10 cellular contexts compared by ENCODE assay signal in the genomic region with DNA sequence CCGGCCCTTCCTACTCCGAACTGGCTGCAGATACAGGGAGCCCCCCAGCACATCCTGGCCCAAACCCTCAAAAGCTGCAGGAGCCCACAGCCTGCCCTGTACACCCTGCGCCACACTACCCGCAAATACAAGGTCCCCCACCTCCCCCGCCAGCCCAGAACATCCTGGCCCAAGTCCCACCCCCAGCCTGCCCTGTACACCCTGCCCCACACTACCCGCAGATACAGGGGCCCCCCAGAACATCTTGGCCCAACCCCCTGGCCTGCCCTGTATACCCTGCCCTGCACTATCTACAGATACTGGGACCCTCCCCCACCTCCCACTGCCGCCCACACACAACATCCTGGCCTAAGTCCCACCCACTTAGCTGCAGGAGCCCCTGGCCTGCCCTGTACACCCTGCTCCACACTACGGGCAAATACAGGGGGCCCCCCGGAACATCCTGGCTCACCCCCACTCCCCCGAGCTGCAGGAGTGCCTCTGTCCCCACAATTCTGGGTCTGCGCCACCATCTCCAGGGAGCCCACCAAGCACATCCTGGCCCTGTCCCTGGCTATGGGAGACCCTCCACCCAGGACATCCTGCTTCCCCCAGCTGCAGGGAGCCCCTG. TPM values are rescaled to one million over a fixed set of nuclear protein-coding genes. Genes with fewer than 3 reads are reported as not detected.
DNase-seq lines count a peak whose midpoint lies in the region; ATAC-seq and TF ChIP-seq lines count a peak whose summit lies in the region.
"Had no signal": no experiment of that assay in that cellular context is flagged by ENCODE, and none has a peak within 500 bp of the region (broad histone marks: within the 10 kb centered on the region; RNA-seq: fewer than 3 reads in every experiment).

No MANE protein-coding gene starts in this region.

- DNase-seq in CD8-positive, alpha-beta T cell: peak in 4 of 7 experiments; percentile 3 to 36 (median 15)
- DNase-seq in cardiac septum (ENCODE audit: low spot score): peak; percentile 60
- DNase-seq in neuronal stem cell (ENCODE audit: low spot score): no peak
- DNase-seq in stimulated activated CD4-positive, alpha-beta T cell treated with anti-CD3 and anti-CD28 coated beads, Interleukin-12 subunit alpha, Interleukin-12 subunit beta, amount 100 ng/mL, for 4 hours: no peak
- no peak for DNase-seq in NCI-H128 (lab: John Stamatoyannopoulos, UW; ENCODE audit: unreplicated experiment)
- DNase-seq in DMS79 (lab: John Stamatoyannopoulos, UW): no peak
- no peak for DNase-seq in HEK293T (ENCODE audit: extremely low spot score)

- H3K4me1 Mint-ChIP-seq in CD8-positive, alpha-beta T cell (ENCODE audit: low read depth): peaks cover 37% of the 10 kb centered on the region

- WGBS in neuronal stem cell (ENCODE audit: extremely low coverage in 2 of 2, insufficient read length in 2 of 2, insufficient replicate concordance in 1 of 2), 2 donors: no CpG with 5 or more reads among the region's 11 CpGs

- TF ChIP-seq CTCF in CD8-positive, alpha-beta T cell (IDR thresholded peaks at IDR 0.05): no peak
- no peak for TF ChIP-seq CTCF in OCI-LY3 (IDR thresholded peaks at IDR 0.05; ENCODE audit: low read depth, low read length)

- H2AFZ ChIP-seq in OCI-LY3 (ENCODE audit: low read depth, low read length) (no peak overlapping the region), neuronal stem cell (ENCODE audit: low read length) (no peak overlapping the region)

- POLR2A ChIA-PET in CD8-positive, alpha-beta T cell (lab: Charles Lee): no interaction called here
- POLR2A ChIA-PET in HEK293T (lab: Yijun Ruan, JAX): interaction anchor here (1.5 kb wide), 1 partner anchor 8 kb away, joined by 5 read pairs; a partner anchor contains a TSS

- H3K18ac ChIP-seq in neuronal stem cell (ENCODE audit: low read length): peak overlapping the region; percentile 78

- H3K27ac ChIP-seq in CD8-positive, alpha-beta T cell (ENCODE audit: low read depth, low read length): no peak overlapping the region
- H3K27ac ChIP-seq in OCI-LY3 (ENCODE audit: low read length): no peak overlapping the region
- H3K27ac ChIP-seq in neuronal stem cell (replicated peaks; ENCODE audit: low read length): no peak overlapping the region
- H3K27ac ChIP-seq: breast epithelium had no signal

- intact Hi-C loops in CD8-positive, alpha-beta T cell (cut with DNase I, micrococcal nuclease): no loop called here
- intact Hi-C loops in cardiac septum (cut with DNase I): no loop called here

- no peaks in the 10 kb centered on the region for H3K9me3 ChIP-seq in CD8-positive, alpha-beta T cell (ENCODE audit: low read length)
- H3K9me3 ChIP-seq in OCI-LY3 (ENCODE audit: insufficient read depth, low read length): no peaks in the 10 kb centered on the region
- H3K9me3 ChIP-seq in neuronal stem cell (replicated peaks in 1 of 2; ENCODE audit: control insufficient read depth in 2 of 2, insufficient read depth in 1 of 2, low read depth in 1 of 2, low read length in 2 of 2): peaks cover 0 to 2% of the 10 kb centered on the region in 2 donors
- H3K9me3 ChIP-seq: breast epithelium had no signal

- no peaks in the 10 kb centered on the region for H3K36me3 ChIP-seq in CD8-positive, alpha-beta T cell (ENCODE audit: insufficient read depth, low read length)
- H3K36me3 ChIP-seq in OCI-LY3 (replicated peaks; ENCODE audit: low read depth, low read length): peaks cover 61% of the 10 kb centered on the region
- peaks cover 23 to 79% of the 10 kb centered on the region in 2 donors for H3K36me3 ChIP-seq in neuronal stem cell (replicated peaks in 1 of 2; ENCODE audit: control insufficient read depth in 2 of 2, insufficient read depth in 2 of 2, low read length in 2 of 2)
- H3K36me3 ChIP-seq: breast epithelium had no signal

- peaks cover 42% of the 10 kb centered on the region for H3K79me1 ChIP-seq in neuronal stem cell (ENCODE audit: low read depth, low read length)

- peak overlapping the region; percentile 32 for H2AK5ac ChIP-seq in neuronal stem cell (ENCODE audit: low read depth, low read length)

- no peaks in the 10 kb centered on the region for H3K27me3 Mint-ChIP-seq in CD8-positive, alpha-beta T cell (ENCODE audit: low read depth)
- H3K27me3 Mint-ChIP-seq: IgD-negative memory B cell had no signal

- peaks cover 50% of the 10 kb centered on the region for H3K4me1 ChIP-seq in CD8-positive, alpha-beta T cell (ENCODE audit: insufficient read depth, low read length)
- H3K4me1 ChIP-seq in OCI-LY3 (ENCODE audit: low read length) (peaks cover 61% of the 10 kb centered on the region), neuronal stem cell (ENCODE audit: control insufficient read depth in 2 of 2, insufficient read depth in 1 of 2, low read depth in 1 of 2, low read length in 2 of 2) (peaks cover 23 to 26% of the 10 kb centered on the region in 2 donors)
- H3K4me1 ChIP-seq: breast epithelium had no signal

- H3K9me3 Mint-ChIP-seq in CD8-positive, alpha-beta T cell: no peaks in the 10 kb centered on the region
- H3K9me3 Mint-ChIP-seq: IgD-negative memory B cell had no signal

- peak overlapping the region; percentile 17 for H3K4me2 ChIP-seq in OCI-LY3 (ENCODE audit: low read length)
- peak overlapping the region; percentile 24 for H3K4me2 ChIP-seq in neuronal stem cell (ENCODE audit: insufficient read depth, low read length, poor library complexity, severe bottlenecking)

- no peaks in the 10 kb centered on the region for H3K27me3 ChIP-seq in CD8-positive, alpha-beta T cell (ENCODE audit: insufficient read depth, low read length)
- H3K27me3 ChIP-seq in OCI-LY3 (ENCODE audit: low read depth, low read length) (no peaks in the 10 kb centered on the region), neuronal stem cell (ENCODE audit: control insufficient read depth in 3 of 3, insufficient read depth in 3 of 3, low read depth in 1 of 3, low read length in 3 of 3) (no peaks in the 10 kb centered on the region)
- H3K27me3 ChIP-seq: breast epithelium had no signal

- H3K79me2 ChIP-seq in OCI-LY3 (ENCODE audit: low read length): peaks cover 100% of the 10 kb centered on the region

- H3K23ac ChIP-seq in neuronal stem cell (ENCODE audit: low read depth, low read length, poor library complexity): peak overlapping the region; percentile 94

- no peak overlapping the region for H4K8ac ChIP-seq in neuronal stem cell (ENCODE audit: low read depth, low read length)

- no peak overlapping the region for H2BK12ac ChIP-seq in neuronal stem cell (ENCODE audit: low read length)

- H4K20me1 ChIP-seq in OCI-LY3 (ENCODE audit: insufficient read depth, low read length): peaks cover 98% of the 10 kb centered on the region

- ATAC-seq in CD8-positive, alpha-beta T cell: peak; percentile 21

- no peak overlapping the region for H3K4me3 ChIP-seq in CD8-positive, alpha-beta T cell (ENCODE audit: low read depth, low read length)
- H3K4me3 ChIP-seq in OCI-LY3 (ENCODE audit: low read length) (no peak overlapping the region), neuronal stem cell (ENCODE audit: low read length in 2 of 2) (peak overlapping the region in 1 of 2 donors; percentile 35)
- H3K4me3 ChIP-seq: breast epithelium had no signal

- CTCF ChIA-PET in CD8-positive, alpha-beta T cell (lab: Charles Lee): no interaction called here
- CTCF ChIA-PET in HEK293T (lab: Yijun Ruan, JAX): no interaction called here

- no peak overlapping the region for H2BK120ac ChIP-seq in neuronal stem cell (ENCODE audit: low read depth, low read length)

- no peak overlapping the region for H2BK15ac ChIP-seq in neuronal stem cell (ENCODE audit: low read length)

- peaks cover 42% of the 10 kb centered on the region for H3K36me3 Mint-ChIP-seq in CD8-positive, alpha-beta T cell

- H2BK5ac ChIP-seq in neuronal stem cell (ENCODE audit: low read length): peak overlapping the region; percentile 79

- H3K4ac ChIP-seq in neuronal stem cell (ENCODE audit: low read length): no peak overlapping the region

- H3K27ac Mint-ChIP-seq in CD8-positive, alpha-beta T cell: peak overlapping the region; percentile 76

- H4K91ac ChIP-seq in neuronal stem cell (ENCODE audit: low read depth, low read length, poor library complexity): peak overlapping the region; percentile 64

- H3K9ac ChIP-seq in OCI-LY3 (ENCODE audit: low read length): no peak overlapping the region
- H3K9ac ChIP-seq in neuronal stem cell (ENCODE audit: low read depth, low read length, poor library complexity): peak overlapping the region; percentile 40

- H3K14ac ChIP-seq in neuronal stem cell (ENCODE audit: low read length): peak overlapping the region; percentile 96

- peak overlapping the region; percentile 18 for H3K4me3 Mint-ChIP-seq in CD8-positive, alpha-beta T cell

TF ChIP-seq in HEK293T, 16 proteins besides CTCF, POLR2A, EP300 and RAD21:
- TF ChIP-seq L3MBTL2 (conservative IDR thresholded peaks at IDR 0.05): no peak
- TF ChIP-seq SP1 (IDR thresholded peaks at IDR 0.05): no peak

RNA-seq across cellular contexts. Expression of a gene that starts 8.3 kb away (rescaled TPM):
- total RNA-seq in CD8-positive, alpha-beta T cell: 10 to 100 TPM; 28.8 to 29.1 TPM
- total RNA-seq in cardiac septum: 14.7 TPM
- 92.2 TPM for polyA plus RNA-seq in neuronal stem cell (2013, experiment 1 of 2)
- 93.4 TPM for polyA plus RNA-seq in neuronal stem cell (2013, experiment 2 of 2)

Comparison
In these comparisons a context has a peak if more than half of its experiments do, and no peak if none do; other contexts are left out.
1. DNase-seq: peak in CD8-positive, alpha-beta T cell (4 of 7) and cardiac septum (single experiment); none in neuronal stem cell (single experiment), stimulated activated CD4-positive, alpha-beta T cell treated with anti-CD3 and anti-CD28 coated beads, Interleukin-12 subunit alpha, Interleukin-12 subunit beta, amount 100 ng/mL, for 4 hours (single experiment), NCI-H128 (single experiment), DMS79 (single experiment) and HEK293T (single experiment).